Comparison of ENCODE assay signal across 1 cellular context in the genomic region with DNA sequence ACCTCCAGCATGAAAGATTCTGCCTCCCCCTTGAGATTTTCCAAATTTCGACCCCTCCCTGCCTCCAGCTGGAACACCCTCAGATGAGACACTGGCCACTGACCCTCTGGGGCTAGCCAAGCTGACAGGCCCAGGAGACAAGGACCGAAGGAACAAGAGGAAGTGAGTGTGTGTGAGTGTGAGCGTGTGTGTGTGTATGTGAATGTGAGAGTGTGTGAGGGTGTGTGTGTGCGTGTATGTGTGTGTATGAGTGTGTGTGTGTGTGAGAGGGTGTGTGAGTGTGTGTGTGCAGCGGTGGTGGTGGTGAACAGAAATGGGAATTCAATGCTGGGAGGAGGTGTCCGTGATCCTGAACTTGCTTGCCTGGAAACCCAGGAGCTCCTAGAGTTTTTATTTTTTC.
TF ChIP-seq lines count a peak whose summit lies in the region.

No MANE protein-coding gene starts in this region.

TF ChIP-seq in HEK293, 187 proteins besides CTCF, POLR2A, EP300 and RAD21 (continued from another document):
- no peak for TF ChIP-seq ZNF24 (tag by site-specific recombination; IDR thresholded peaks at IDR 0.05)
